Comparison of ENCODE assay signal across 22 cellular contexts in genomic region chr4:41670530-41670929, GRCh38.
DNase-seq lines count a peak whose midpoint lies in the region; ATAC-seq, FAIRE-seq and TF ChIP-seq lines count a peak whose summit lies in the region.
"Had no signal": no experiment of that assay in that cellular context is flagged by ENCODE, and none has a peak within 500 bp of the region (broad histone marks: within the 10 kb centered on the region; RNA-seq: fewer than 3 reads in every experiment).

No MANE protein-coding gene starts in this region.

- peak; percentile 91 to 95 (median 92) for ATAC-seq in right lobe of liver
- ATAC-seq: GM12878, GM23338 had no signal

- in situ Hi-C loops in G401 (cut with HindIII; ENCODE audit: low sequenced_read_pairs): no loop called here

- 18% methylated on average over 6 of the region's 6 CpGs for WGBS in right lobe of liver (ENCODE audit: insufficient coverage, low coverage, low lambda C conversion rate, missing lambda C conversion rate)

- no peak overlapping the region for H3K4me3 ChIP-seq in right lobe of liver
- H3K4me3 ChIP-seq: colonic mucosa, GM12878, GM23338, hepatocyte, vagina had no signal

- TF ChIP-seq CTCF in right lobe of liver (IDR thresholded peaks at IDR 0.05): no peak

- DNase-seq in DMS153 (lab: John Stamatoyannopoulos, UW) (peak; percentile 29), DMS153 treated with DMSO at 0.1 percent for 48 hours (lab: John Stamatoyannopoulos, UW; ENCODE audit: unreplicated experiment) (no peak), G401 (ENCODE audit: low spot score) (peak; percentile 42), NCI-H345 (lab: John Stamatoyannopoulos, UW) (peak; percentile 88), right lobe of liver (peak; percentile 62 to 94 (median 77)), GM19239 (ENCODE audit: insufficient read length, low spot score) (no peak), COLO829 (ENCODE audit: low spot score) (no peak)
- no peak for DNase-seq in activated effector memory CD4-positive, alpha-beta T cell treated with anti-CD3 and anti-CD28 coated beads, Interleukin-2, amount 50 U/mL, for 16 hours
- DNase-seq: activated CD4-positive, alpha-beta T cell treated with anti-CD3 and anti-CD28 coated beads for 4 hours; activated naive CD8-positive, alpha-beta T cell treated with anti-CD3 and anti-CD28 coated beads for 36 hours; colonic mucosa; NCI-H146; OCI-M1; retina; SHP77 treated with DMSO at 0.1 percent for 48 hours; stimulated activated CD4-positive, alpha-beta T cell treated with anti-CD3 and anti-CD28 coated beads, Interleukin-12 subunit alpha, Interleukin-12 subunit beta, amount 100 ng/mL, for 4 hours had no signal

- intact Hi-C loops in right lobe of liver (cut with DNase I): no loop called here

- no peaks in the 10 kb centered on the region for H3K27me3 ChIP-seq in right lobe of liver
- H3K27me3 ChIP-seq: colonic mucosa, hepatocyte, vagina had no signal

- no peak for FAIRE-seq in GM19239 (lab: Jason Lieb, UNC)
- FAIRE-seq: D721Med, endothelial cell of umbilical vein, GM12878 had no signal

- peak overlapping the region in 2 of 3 donors; percentile 24 to 55 for H3K27ac ChIP-seq in right lobe of liver
- H3K27ac ChIP-seq: colonic mucosa, hepatocyte, vagina had no signal

- TF ChIP-seq POLR2A in right lobe of liver (IDR thresholded peaks at IDR 0.05): no peak

- H3K36me3 ChIP-seq in right lobe of liver: no peaks in the 10 kb centered on the region
- H3K36me3 ChIP-seq: colonic mucosa, vagina had no signal

- no peaks in the 10 kb centered on the region for H3K9me3 ChIP-seq in right lobe of liver
- H3K9me3 ChIP-seq: colonic mucosa, vagina had no signal

- H3K4me1 ChIP-seq in right lobe of liver: peaks cover 0 to 14% (median 7%) of the 10 kb centered on the region in 4 donors
- H3K4me1 ChIP-seq: colonic mucosa, vagina had no signal

Comparison
In these comparisons a context has a peak if more than half of its experiments do, and no peak if none do; other contexts are left out.
1. DNase-seq: peak in DMS153 (single experiment), G401 (single experiment), NCI-H345 (single experiment) and right lobe of liver (3 of 3); none in DMS153 treated with DMSO at 0.1 percent for 48 hours (single experiment), activated effector memory CD4-positive, alpha-beta T cell treated with anti-CD3 and anti-CD28 coated beads, Interleukin-2, amount 50 U/mL, for 16 hours (single experiment), GM19239 (single experiment) and COLO829 (single experiment).